1 cellular context compared by ENCODE assay signal in genomic region chr10:73773152-73773879, GRCh38.
TF ChIP-seq lines count a peak whose summit lies in the region.

No MANE protein-coding gene starts in this region.

TF ChIP-seq in A549, 52 proteins besides CTCF, POLR2A, EP300 and RAD21 (continued from another document):
- TF ChIP-seq REST (IDR thresholded peaks at IDR 0.05) (no peak), HEYL (CRISPR knock-in tag; IDR thresholded peaks at IDR 0.05) (no peak), HOXB13 (CRISPR knock-in tag; IDR thresholded peaks at IDR 0.05; ENCODE audit: low read depth) (no peak), MAZ (IDR thresholded peaks at IDR 0.05; ENCODE audit: borderline replicate concordance, low read depth, low read length) (no peak), CHD4 (IDR thresholded peaks at IDR 0.05; ENCODE audit: borderline replicate concordance) (no peak)
